Comparison of ENCODE assay signal across 22 cellular contexts in genomic region chr17:58385359-58385899, GRCh38. TPM values are rescaled to one million over a fixed set of nuclear protein-coding genes. Genes with fewer than 3 reads are reported as not detected.
DNase-seq lines count a peak whose midpoint lies in the region; ATAC-seq and TF ChIP-seq lines count a peak whose summit lies in the region.
"Had no signal": no experiment of that assay in that cellular context is flagged by ENCODE, and none has a peak within 500 bp of the region (broad histone marks: within the 10 kb centered on the region; RNA-seq: fewer than 3 reads in every experiment).

No MANE protein-coding gene starts in this region.

- no peaks in the 10 kb centered on the region for H3K79me2 ChIP-seq in PC-9 (ENCODE audit: low read depth)

- WGBS in right lobe of liver (ENCODE audit: insufficient coverage, low coverage, low lambda C conversion rate, missing lambda C conversion rate): 47% methylated on average over 4 of the region's 4 CpGs
- 33 to 50% (median 40%) methylated on average over 4 of the region's 4 CpGs for WGBS in psoas muscle, 3 donors

- H3K4me2 ChIP-seq in PC-9: no peak overlapping the region

- peak; percentile 26 for DNase-seq in NCI-H2171 treated with DMSO at 0.1 percent for 48 hours (lab: John Stamatoyannopoulos, UW)
- no peak for DNase-seq in NCI-H2171 (lab: John Stamatoyannopoulos, UW)
- peak; percentile 27 for DNase-seq in SK-N-DZ (ENCODE audit: low spot score)
- no peak for DNase-seq in right lobe of liver
- DNase-seq in type B pancreatic cell (ENCODE audit: extremely low spot score, unreplicated experiment): no peak
- DNase-seq in MG63: no peak
- no peak for DNase-seq in PC-9
- no peak for DNase-seq in psoas muscle
- DNase-seq: DMS79; HFFc6; MM.1S; NCI-H1048; NCI-H1417 treated with DMSO at 0.1 percent for 48 hours; NCI-H187; NCI-H510A; NCI-H748 treated with DMSO at 0.1 percent for 48 hours; NK-92 treated with Interleukin-12 subunit alpha and Interleukin-12 subunit beta, amount 100 ng/mL, for 24 hours had no signal

- TF ChIP-seq POLR2A in right lobe of liver (IDR thresholded peaks at IDR 0.05): no peak

- POLR2A ChIA-PET in PC-9 (lab: Charles Lee; ENCODE audit: unreplicated experiment): no interaction called here

- no peak overlapping the region for H3K4me3 Mint-ChIP-seq in type B pancreatic cell
- H3K4me3 Mint-ChIP-seq: B cell, HFFc6 had no signal

- no peaks in the 10 kb centered on the region for H4K20me1 ChIP-seq in PC-9 (ENCODE audit: insufficient read depth)

- peak overlapping the region in 2 of 3 donors; percentile 47 to 70 for H3K27ac ChIP-seq in right lobe of liver
- H3K27ac ChIP-seq in PC-9: no peak overlapping the region
- H3K27ac ChIP-seq in psoas muscle: no peak overlapping the region

- intact Hi-C loops in right lobe of liver (cut with DNase I): no loop called here
- intact Hi-C loops in PC-9 (cut with micrococcal nuclease; ENCODE audit: unreplicated experiment): no loop called here
- intact Hi-C loops in psoas muscle (cut with DNase I): no loop called here

- H3K4me3 ChIP-seq in right lobe of liver (no peak overlapping the region), MG63 (no peak overlapping the region), PC-9 (no peak overlapping the region), psoas muscle (no peak overlapping the region)

- H3K9me2 ChIP-seq in PC-9 (ENCODE audit: insufficient read depth): no peaks in the 10 kb centered on the region

- H2AFZ ChIP-seq in PC-9: no peak overlapping the region

- H3K27ac Mint-ChIP-seq in type B pancreatic cell: peak overlapping the region; percentile 3
- H3K27ac Mint-ChIP-seq: B cell, HFFc6 had no signal

- no TSS peak for BruUV-seq in PC-9 (replicated peaks; lab: Mats Ljungman, UMichigan)

- H3K36me3 Mint-ChIP-seq in type B pancreatic cell: no peaks in the 10 kb centered on the region

- H3K36me3 ChIP-seq in right lobe of liver: no peaks in the 10 kb centered on the region
- H3K36me3 ChIP-seq in MG63: no peaks in the 10 kb centered on the region
- H3K36me3 ChIP-seq in PC-9 (ENCODE audit: low read depth): no peaks in the 10 kb centered on the region
- no peaks in the 10 kb centered on the region for H3K36me3 ChIP-seq in psoas muscle (ENCODE audit: insufficient read depth in 1 of 2, low read depth in 1 of 2)

- no peak for TF ChIP-seq CTCF in right lobe of liver (IDR thresholded peaks at IDR 0.05)
- no peak for TF ChIP-seq CTCF in type B pancreatic cell (conservative IDR thresholded peaks at IDR 0.05)
- TF ChIP-seq CTCF in PC-9 (conservative IDR thresholded peaks at IDR 0.05): no peak
- no peak for TF ChIP-seq CTCF in psoas muscle (IDR thresholded peaks at IDR 0.05)

- H3K9me3 Mint-ChIP-seq in type B pancreatic cell: no peaks in the 10 kb centered on the region
- H3K9me3 Mint-ChIP-seq: HFFc6 had no signal

- H3K27me3 Mint-ChIP-seq in type B pancreatic cell: no peaks in the 10 kb centered on the region
- H3K27me3 Mint-ChIP-seq: B cell had no signal

- ATAC-seq in right lobe of liver (no peak), psoas muscle (no peak)
- ATAC-seq: Right ventricle myocardium inferior had no signal

- H3K27me3 ChIP-seq in right lobe of liver (no peaks in the 10 kb centered on the region), MG63 (peaks cover 7% of the 10 kb centered on the region), PC-9 (ENCODE audit: insufficient read depth, low read depth) (peaks cover 69% of the 10 kb centered on the region), psoas muscle (ENCODE audit: insufficient read depth in 3 of 3, low read length in 2 of 3) (peaks cover 0 to 4% (median 0%) of the 10 kb centered on the region in 3 donors)

- H3K4me1 ChIP-seq in right lobe of liver (peaks cover 0 to 85% (median 31%) of the 10 kb centered on the region in 4 donors), PC-9 (replicated peaks; ENCODE audit: insufficient read depth) (peaks cover 30% of the 10 kb centered on the region), psoas muscle (no peaks in the 10 kb centered on the region)

- peaks cover 13% of the 10 kb centered on the region for H3F3A ChIP-seq in PC-9 (ENCODE audit: insufficient read depth, low read depth)

- H3K4me1 Mint-ChIP-seq in type B pancreatic cell (ENCODE audit: unreplicated experiment): peaks cover 61% of the 10 kb centered on the region

- H3K9me3 ChIP-seq in right lobe of liver: no peaks in the 10 kb centered on the region
- no peaks in the 10 kb centered on the region for H3K9me3 ChIP-seq in MG63
- H3K9me3 ChIP-seq in PC-9 (ENCODE audit: insufficient read depth, low read depth): no peaks in the 10 kb centered on the region
- no peaks in the 10 kb centered on the region for H3K9me3 ChIP-seq in psoas muscle

- CTCF ChIA-PET in PC-9 (lab: Charles Lee): no interaction called here

RNA-seq across cellular contexts. Expression of gene RNF43, which starts 31.9 kb away (rescaled TPM):
- not detected in 2 replicates for polyA plus RNA-seq in SK-N-DZ (2014; cell fraction: cytosol; rRNA removed)
- polyA plus RNA-seq in SK-N-DZ (2014; cell fraction: nucleus; rRNA removed): 0.20 TPM in 1 of 2 replicates, not detected in the other
- 10 to 100 TPM in 2 of 6 experiments, 1 to 10 TPM in 4; 1.7 to 11.5 (median 6.0) TPM for total RNA-seq in right lobe of liver
- 14.0 and 21.8 TPM in 2 replicates for total RNA-seq in type B pancreatic cell (ENCODE audit: low replicate concordance)
- total RNA-seq in MG63 (2014; rRNA removed; shearing (Covaris generic); ENCODE audit: low replicate concordance): not detected in 2 replicates
- total RNA-seq in PC-9 (2021): 0.33 TPM in 1 of 2 replicates, not detected in the other
- total RNA-seq in psoas muscle: under 1 TPM in 2 of 4 donors, not detected in 2; 0.04 to 0.07 TPM
- polyA plus RNA-seq in psoas muscle: under 1 TPM in 2 of 3 donors, not detected in 1; 0.03 to 0.25 TPM
- total RNA-seq: A172, HFFc6, LHCN-M2 had no signal

RNA-seq across cellular contexts. Expression of gene SUPT4H1, which starts 33.4 kb away (rescaled TPM):
- polyA plus RNA-seq in SK-N-DZ (2014; cell fraction: cytosol; rRNA removed): 215 and 376 TPM in 2 replicates
- 80.2 and 156 TPM in 2 replicates for polyA plus RNA-seq in SK-N-DZ (2014; cell fraction: nucleus; rRNA removed)
- total RNA-seq in right lobe of liver (10 to 100 TPM; 24.8 to 50.9 (median 37.0) TPM), type B pancreatic cell (ENCODE audit: low replicate concordance) (75.7 and 82.9 TPM in 2 replicates), PC-9 (2021) (72.2 and 74.8 TPM in 2 replicates), psoas muscle (10 to 100 TPM; 52.1 to 58.9 (median 56.2) TPM)
- total RNA-seq in MG63 (2014; rRNA removed; shearing (Covaris generic); ENCODE audit: low replicate concordance): 97.2 and 170 TPM in 2 replicates
- 10 to 100 TPM; 56.6 to 86.8 (median 71.3) TPM for polyA plus RNA-seq in psoas muscle

RNA-seq across cellular contexts. Expression of gene TSPOAP1, which starts 56.8 kb away (rescaled TPM):
- polyA plus RNA-seq in SK-N-DZ (2014; cell fraction: cytosol; rRNA removed): 11.4 and 23.2 TPM in 2 replicates
- 65.5 and 69.6 TPM in 2 replicates for polyA plus RNA-seq in SK-N-DZ (2014; cell fraction: nucleus; rRNA removed)
- total RNA-seq in right lobe of liver (1 to 10 TPM in 5 of 6 experiments, under 1 TPM in 1; 0.87 to 8.3 (median 3.8) TPM), type B pancreatic cell (ENCODE audit: low replicate concordance) (9.7 and 18.4 TPM in 2 replicates), PC-9 (2021) (0.15 and 0.18 TPM in 2 replicates), psoas muscle (1 to 10 TPM; 2.3 to 6.6 (median 4.4) TPM)
- 7.0 and 31.1 TPM in 2 replicates for total RNA-seq in MG63 (2014; rRNA removed; shearing (Covaris generic); ENCODE audit: low replicate concordance)
- 1 to 10 TPM in 2 of 3 donors, under 1 TPM in 1; 0.40 to 2.1 (median 1.2) TPM for polyA plus RNA-seq in psoas muscle
- total RNA-seq: A172, SK-MEL-5 had no signal

Comparison
In these comparisons a context has a peak if more than half of its experiments do, and no peak if none do; other contexts are left out.
1. DNase-seq: peak in NCI-H2171 treated with DMSO at 0.1 percent for 48 hours (single experiment) and SK-N-DZ (single experiment); none in NCI-H2171 (single experiment), right lobe of liver (0 of 3), type B pancreatic cell (single experiment), MG63 (single experiment), PC-9 (0 of 2) and psoas muscle (0 of 2).
2. H3K27ac ChIP-seq: peak in right lobe of liver (2 of 3); none in PC-9 (single experiment) and psoas muscle (single experiment).